In genomic region chr12:111599459-111600295, GRCh38 we compare ENCODE assay signal across 1 cellular context.
A peak's percentile ranks its signal among the peaks of the same experiment; 100 is the strongest.
TF ChIP-seq lines count a peak whose summit lies in the region.

No MANE protein-coding gene starts in this region.

TF ChIP-seq in K562, 482 proteins besides CTCF, POLR2A, EP300 and RAD21 (continued from another document and continues in another):
- TF ChIP-seq GTF3C2 (IDR thresholded peaks at IDR 0.05; ENCODE audit: borderline replicate concordance, extremely low read depth, insufficient read length): no peak
- TF ChIP-seq LCOR (CRISPR knock-in tag; IDR thresholded peaks at IDR 0.05): no peak
- TF ChIP-seq CCAR2 (IDR thresholded peaks at IDR 0.05; ENCODE audit: low read depth, low read length): no peak
- TF ChIP-seq MCM5 (IDR thresholded peaks at IDR 0.05; ENCODE audit: low read depth): no peak
- no peak for TF ChIP-seq MEIS2 (IDR thresholded peaks at IDR 0.05; ENCODE audit: partially characterized antibody)
- TF ChIP-seq KLF10 (CRISPR knock-in tag; IDR thresholded peaks at IDR 0.05): no peak
- no peak for TF ChIP-seq ZNF551 (CRISPR knock-in tag; IDR thresholded peaks at IDR 0.05)
- no peak for TF ChIP-seq BRF2 (IDR thresholded peaks at IDR 0.05; ENCODE audit: borderline replicate concordance, insufficient read depth, insufficient read length)
- peak; percentile 60 for TF ChIP-seq HMGN3 (IDR thresholded peaks at IDR 0.05; ENCODE audit: borderline replicate concordance, extremely low read depth, insufficient read length, low read depth, low read length)
- TF ChIP-seq SIN3B (IDR thresholded peaks at IDR 0.05; ENCODE audit: low read depth): peak; percentile 75
- TF ChIP-seq RFX5 (IDR thresholded peaks at IDR 0.05; ENCODE audit: low read depth, low read length): no peak
- no peak for TF ChIP-seq NR0B1 (IDR thresholded peaks at IDR 0.05; ENCODE audit: partially characterized antibody)
- 0 out of 2 replicates have a peak, but pooled peaks have one; percentile 38 for TF ChIP-seq RREB1 (CRISPR knock-in tag; IDR thresholded peaks at IDR 0.05)
- no peak for TF ChIP-seq ESRRA (IDR thresholded peaks at IDR 0.05; ENCODE audit: borderline replicate concordance, low read depth)
- peak; percentile 99 for TF ChIP-seq BHLHE40 (IDR thresholded peaks at IDR 0.05; ENCODE audit: low read length)
- TF ChIP-seq IRF2 (CRISPR knock-in tag; IDR thresholded peaks at IDR 0.05): no peak
- no peak for TF ChIP-seq XRCC3 (IDR thresholded peaks at IDR 0.05)
- TF ChIP-seq NONO (IDR thresholded peaks at IDR 0.05; ENCODE audit: low read depth in 2 of 2, low read length in 1 of 2): no peak
- no peak for TF ChIP-seq KAT8 (IDR thresholded peaks at IDR 0.05; ENCODE audit: low read depth)
- peak; percentile 94 for TF ChIP-seq HMGXB4 (CRISPR knock-in tag; IDR thresholded peaks at IDR 0.05)
- TF ChIP-seq CBFB (CRISPR knock-in tag; IDR thresholded peaks at IDR 0.05): no peak
- peak; percentile 75; the same call in 1 of the 2 replicates for TF ChIP-seq CLOCK (CRISPR knock-in tag; IDR thresholded peaks at IDR 0.05; ENCODE audit: borderline replicate concordance)
- peak; percentile 73; the same call in 1 of the 2 replicates for TF ChIP-seq ELF2 (CRISPR knock-in tag; IDR thresholded peaks at IDR 0.05)
- TF ChIP-seq ZNF311 (CRISPR knock-in tag; IDR thresholded peaks at IDR 0.05): no peak
- TF ChIP-seq E2F8 (IDR thresholded peaks at IDR 0.05; ENCODE audit: low read depth, partially characterized antibody): peak; percentile 59
